Comparison of ENCODE assay signal across 1 cellular context in the genomic region with DNA sequence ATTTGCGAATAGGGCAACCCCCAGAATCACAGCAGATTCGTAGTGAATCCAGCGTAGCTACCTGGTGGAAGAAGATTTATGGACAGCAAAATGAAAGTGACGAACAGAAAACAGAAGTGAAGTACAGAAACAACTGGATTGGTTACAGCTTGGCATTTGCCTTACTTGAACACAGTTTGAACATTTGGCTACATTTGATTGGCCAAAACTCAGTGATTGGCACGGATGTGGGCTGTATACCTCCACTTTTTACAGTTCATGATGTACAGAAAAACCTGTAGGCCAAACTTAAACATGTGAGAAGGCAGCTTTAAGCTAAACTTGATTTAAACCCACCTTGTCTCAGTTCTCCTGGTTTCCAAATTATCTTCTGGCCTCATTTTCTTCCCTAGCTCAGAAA.
TF ChIP-seq lines count a peak whose summit lies in the region.

No MANE protein-coding gene starts in this region.

TF ChIP-seq in H1, 55 proteins besides CTCF, POLR2A, EP300 and RAD21:
- no peak for TF ChIP-seq E2F6 (IDR thresholded peaks at IDR 0.05)
- no peak for TF ChIP-seq KDM4A (IDR thresholded peaks at IDR 0.05; ENCODE audit: low read depth, low read length, severe bottlenecking)
- no peak for TF ChIP-seq NRF1 (IDR thresholded peaks at IDR 0.05; ENCODE audit: low read depth, low read length)
- TF ChIP-seq HDAC2 (IDR thresholded peaks at IDR 0.05; ENCODE audit: borderline replicate concordance in 1 of 2, low read depth in 2 of 2, low read length in 2 of 2): no peak
- no peak for TF ChIP-seq TEAD4 (IDR thresholded peaks at IDR 0.05; ENCODE audit: low read depth, low read length)
- no peak for TF ChIP-seq CTBP2 (IDR thresholded peaks at IDR 0.05; ENCODE audit: borderline replicate concordance, insufficient read depth, insufficient read length, low read length)
- TF ChIP-seq GABPA (IDR thresholded peaks at IDR 0.05; ENCODE audit: borderline replicate concordance, insufficient read depth, low read length): no peak
- no peak for TF ChIP-seq ZNF274 (IDR thresholded peaks at IDR 0.05; ENCODE audit: borderline replicate concordance, extremely low read depth, low read length)
- no peak for TF ChIP-seq CBX8 (IDR thresholded peaks at IDR 0.05; ENCODE audit: borderline replicate concordance, low read depth, low read length)
- TF ChIP-seq SUZ12 (IDR thresholded peaks at IDR 0.05; ENCODE audit: low read length): no peak
- TF ChIP-seq JUN (IDR thresholded peaks at IDR 0.05; ENCODE audit: low read depth, low read length): no peak
- TF ChIP-seq POU5F1 (IDR thresholded peaks at IDR 0.05; ENCODE audit: low read depth, low read length): no peak
- TF ChIP-seq SIN3A (conservative IDR thresholded peaks at IDR 0.05 in 1 of 2, IDR thresholded peaks at IDR 0.05 in 1 of 2; ENCODE audit: low read depth in 1 of 2, low read length in 2 of 2): no peak
- TF ChIP-seq JUND (IDR thresholded peaks at IDR 0.05; ENCODE audit: low read length): no peak
- TF ChIP-seq SIX5 (IDR thresholded peaks at IDR 0.05; ENCODE audit: low read depth, low read length): no peak
- no peak for TF ChIP-seq HDAC6 (IDR thresholded peaks at IDR 0.05; ENCODE audit: low read depth, low read length)
- TF ChIP-seq RFX5 (IDR thresholded peaks at IDR 0.05; ENCODE audit: borderline replicate concordance, low read depth, low read length): no peak
- no peak for TF ChIP-seq RNF2 (IDR thresholded peaks at IDR 0.05; ENCODE audit: borderline replicate concordance, low read depth, low read length, missing control alignments, poor library complexity, severe bottlenecking)
- TF ChIP-seq TCF12 (IDR thresholded peaks at IDR 0.05; ENCODE audit: low read depth, low read length): no peak
- no peak for TF ChIP-seq TAF1 (IDR thresholded peaks at IDR 0.05; ENCODE audit: low read depth, low read length)
